8 cellular contexts compared by ENCODE assay signal in genomic region chr6:15247750-15248450, GRCh38. TPM values are rescaled to one million over a fixed set of nuclear protein-coding genes. Genes with fewer than 3 reads are reported as not detected.
A peak's percentile ranks its signal among the peaks of the same experiment; 100 is the strongest.
DNase-seq lines count a peak whose midpoint lies in the region; ATAC-seq and TF ChIP-seq lines count a peak whose summit lies in the region.

No MANE protein-coding gene starts in this region.

- H3K4me3 ChIP-seq in epithelial cell of proximal tubule (ENCODE audit: low read depth, low read length): peak overlapping the region; percentile 86
- peak overlapping the region; percentile 90 to 91 for H3K4me3 ChIP-seq in muscle layer of duodenum (ENCODE audit: low read depth in 1 of 2, low read length in 2 of 2)

- peak overlapping the region; percentile 86 for H3K27ac ChIP-seq in muscle layer of duodenum (ENCODE audit: low read length)

- no peaks in the 10 kb centered on the region for H3K36me3 ChIP-seq in muscle layer of duodenum (ENCODE audit: control insufficient read depth in 1 of 2, insufficient read depth in 2 of 2, low read length in 2 of 2)

- no peaks in the 10 kb centered on the region for H3K9me3 ChIP-seq in muscle layer of duodenum (ENCODE audit: control insufficient read depth in 1 of 2, low read length in 2 of 2)

- peaks cover 0 to 5% of the 10 kb centered on the region in 2 donors for H3K4me1 ChIP-seq in muscle layer of duodenum (ENCODE audit: control insufficient read depth in 1 of 2, insufficient read depth in 2 of 2, low read length in 2 of 2)

- peak; percentile 18 for TF ChIP-seq CTCF in epithelial cell of proximal tubule (conservative IDR thresholded peaks at IDR 0.05; ENCODE audit: low read depth, low read length)

- ATAC-seq in HG02588 (IDR thresholded peaks at IDR 0.05; ENCODE audit: unreplicated experiment): peak; percentile 12

- DNase-seq in GM03348 (ENCODE audit: low spot score) (peak; percentile 78), NCI-H2227 (lab: John Stamatoyannopoulos, UW; ENCODE audit: unreplicated experiment) (peak; percentile 84), activated T-cell treated with anti-CD3 and anti-CD28 coated beads for 48 hours (ENCODE audit: low read depth) (peak; percentile 54), epithelial cell of proximal tubule (ENCODE audit: low read depth) (no peak), DMS153 (lab: John Stamatoyannopoulos, UW) (no peak)
- peak; percentile 30 to 36 for DNase-seq in stimulated activated CD8-positive, alpha-beta memory T cell treated with anti-CD3 and anti-CD28 coated beads, Interleukin-7, amount 100 ng/mL, for 1 hour (ENCODE audit: low read depth in 2 of 2)

- no peaks in the 10 kb centered on the region for H3K27me3 ChIP-seq in muscle layer of duodenum (ENCODE audit: low read depth, low read length)

RNA-seq across cellular contexts. Expression of gene JARID2, which starts 2.0 kb away (rescaled TPM):
- 5.1 and 5.7 TPM in 2 replicates for total RNA-seq in epithelial cell of proximal tubule

Comparison
In these comparisons a context has a peak if more than half of its experiments do, and no peak if none do; other contexts are left out.
1. DNase-seq: peak in GM03348 (single experiment), NCI-H2227 (single experiment), activated T-cell treated with anti-CD3 and anti-CD28 coated beads for 48 hours (single experiment) and stimulated activated CD8-positive, alpha-beta memory T cell treated with anti-CD3 and anti-CD28 coated beads, Interleukin-7, amount 100 ng/mL, for 1 hour (2 of 2); none in epithelial cell of proximal tubule (single experiment) and DMS153 (single experiment).